Comparison of ENCODE assay signal across 11 cellular contexts in genomic region chr18:21391074-21391673, GRCh38.
DNase-seq lines count a peak whose midpoint lies in the region; ATAC-seq and TF ChIP-seq lines count a peak whose summit lies in the region.
"Had no signal": no experiment of that assay in that cellular context is flagged by ENCODE, and none has a peak within 500 bp of the region (broad histone marks: within the 10 kb centered on the region; RNA-seq: fewer than 3 reads in every experiment).

No MANE protein-coding gene starts in this region.

- H3K27me3 Mint-ChIP-seq in T-cell: peaks cover 0 to 12% of the 10 kb centered on the region in 2 donors

- H3K36me3 ChIP-seq in SJSA1: no peaks in the 10 kb centered on the region
- H3K36me3 ChIP-seq in prostate gland: no peaks in the 10 kb centered on the region

- H3K27me3 ChIP-seq in SJSA1 (replicated peaks) (no peaks in the 10 kb centered on the region; the same call in 1 of the 2 replicates), prostate gland (replicated peaks; ENCODE audit: insufficient read depth) (no peaks in the 10 kb centered on the region)

- 40% methylated on average over 3 of the region's 3 CpGs for WGBS in prostate gland

- peak; percentile 57 for ATAC-seq in HG03469 (IDR thresholded peaks at IDR 0.05; ENCODE audit: unreplicated experiment)
- ATAC-seq in GM19324 (IDR thresholded peaks at IDR 0.05; ENCODE audit: low FRiP score, unreplicated experiment): no peak
- ATAC-seq in T-cell (replicated peaks in 1 of 4): no peak

- peak; percentile 17 for DNase-seq in COLO829 (ENCODE audit: low spot score)
- DNase-seq in SJSA1 (ENCODE audit: low read depth in 1 of 2, low spot score in 2 of 2): peak in 1 of 2 experiments; percentile 33
- DNase-seq in islet precursor cell: peak; percentile 57
- DNase-seq in mesenteric fat pad (ENCODE audit: low spot score): no peak
- DNase-seq in prostate gland (ENCODE audit: low spot score): no peak
- DNase-seq in T-cell: no peak
- DNase-seq: activated T-cell treated with anti-CD3 and anti-CD28 coated beads for 4 hours, cortex of kidney, DND-41 had no signal

- no peaks in the 10 kb centered on the region for H3K36me3 Mint-ChIP-seq in T-cell

- POLR2A ChIA-PET in T-cell (lab: Charles Lee): no interaction called here

- H3K4me1 Mint-ChIP-seq in T-cell: no peaks in the 10 kb centered on the region

- TF ChIP-seq POLR2A in prostate gland (IDR thresholded peaks at IDR 0.05): no peak

- intact Hi-C loops in prostate gland (cut with DNase I): no loop called here

- H3K9me3 ChIP-seq in SJSA1 (replicated peaks) (no peaks in the 10 kb centered on the region), prostate gland (no peaks in the 10 kb centered on the region)

- H3K9me3 Mint-ChIP-seq in T-cell: no peaks in the 10 kb centered on the region

- H3K4me3 Mint-ChIP-seq in T-cell: no peak overlapping the region

- peak overlapping the region; percentile 22; the same call in 1 of the 2 replicates for H3K27ac ChIP-seq in SJSA1
- no peak overlapping the region for H3K27ac ChIP-seq in prostate gland

- no peak overlapping the region for H3K4me3 ChIP-seq in SJSA1
- no peak overlapping the region for H3K4me3 ChIP-seq in prostate gland

- H3K4me1 ChIP-seq in SJSA1 (replicated peaks) (peaks cover 12% of the 10 kb centered on the region), prostate gland (replicated peaks) (no peaks in the 10 kb centered on the region)

- TF ChIP-seq CTCF in prostate gland (IDR thresholded peaks at IDR 0.05): no peak

- H3K27ac Mint-ChIP-seq in T-cell: no peak overlapping the region

- CTCF ChIA-PET in T-cell (lab: Charles Lee): no interaction called here

Comparison
In these comparisons a context has a peak if more than half of its experiments do, and no peak if none do; other contexts are left out.
1. DNase-seq: peak in COLO829 (single experiment) and islet precursor cell (single experiment); none in mesenteric fat pad (single experiment), prostate gland (single experiment) and T-cell (0 of 34).